20 cellular contexts compared by ENCODE assay signal in genomic region chr18:50569930-50570329, GRCh38. TPM values are rescaled to one million over a fixed set of nuclear protein-coding genes. Genes with fewer than 3 reads are reported as not detected.
"Had no signal": no experiment of that assay in that cellular context is flagged by ENCODE, and none has a peak within 500 bp of the region (broad histone marks: within the 10 kb centered on the region; RNA-seq: fewer than 3 reads in every experiment).

No MANE protein-coding gene starts in this region.

- DNase-seq: activated CD4-positive, alpha-beta T cell treated with anti-CD3 and anti-CD28 coated beads, Interleukin-2, amount 50 U/mL, for 1 hour; activated CD8-positive, alpha-beta memory T cell treated with anti-CD3 and anti-CD28 coated beads, Interleukin-2, amount 50 U/mL, for 4 hours; activated effector memory CD4-positive, alpha-beta T cell treated with Interleukin-2 at 50 U/mL for 16 hours; activated naive CD4-positive, alpha-beta T cell treated with anti-CD3 and anti-CD28 coated beads, Interleukin-2, amount 10 ng/mL, durations not matched to agents 7 days and 5 days; activated naive CD8-positive, alpha-beta T cell treated with anti-CD3 and anti-CD28 coated beads, Interleukin-2, amount 50 U/mL, for 24 hours; activated T-cell treated with anti-CD3 and anti-CD28 coated beads, Interleukin-2, amount 50 U/mL, for 48 hours; aorta; brain microvascular endothelial cell; erythroblast; foreskin melanocyte; glutamatergic neuron; left lung; midbrain; stimulated activated CD4-positive, alpha-beta T cell treated with anti-CD3 and anti-CD28 coated beads, Interleukin-12 subunit alpha, Interleukin-12 subunit beta, amount 100 ng/mL, for 4 hours; stimulated activated CD4-positive, alpha-beta T cell treated with anti-CD3 and anti-CD28 coated beads, Interleukin-1b, Interleukin-23, amount 100 ng/mL, for 48 hours; stimulated activated naive CD4-positive, alpha-beta T cell treated with Interleukin-2 at 50 U/mL for 16 hours; substantia nigra; tibial artery had no signal

- H3K4me3 Mint-ChIP-seq: activated naive CD4-positive, alpha-beta T cell treated with anti-CD3 and anti-CD28 coated beads, Interleukin-2, amount 10 ng/mL, durations not matched to agents 7 days and 5 days; activated naive CD8-positive, alpha-beta T cell treated with anti-CD3 and anti-CD28 coated beads, Interleukin-2, amount 50 U/mL, for 24 hours had no signal

- ATAC-seq: activated CD4-positive, CD25-positive, alpha-beta regulatory T cell treated with anti-CD3 and anti-CD28 coated beads, Interleukin-2, amount 50 U/mL, for 24 hours; activated naive CD8-positive, alpha-beta T cell treated with anti-CD3 and anti-CD28 coated beads, Interleukin-2, amount 50 U/mL, for 24 hours; left lung had no signal

- H3K36me3 Mint-ChIP-seq: activated naive CD4-positive, alpha-beta T cell treated with anti-CD3 and anti-CD28 coated beads, Interleukin-2, amount 10 ng/mL, durations not matched to agents 7 days and 5 days had no signal

- H3K27ac Mint-ChIP-seq: activated naive CD4-positive, alpha-beta T cell treated with anti-CD3 and anti-CD28 coated beads, Interleukin-2, amount 10 ng/mL, durations not matched to agents 7 days and 5 days; activated naive CD8-positive, alpha-beta T cell treated with anti-CD3 and anti-CD28 coated beads, Interleukin-2, amount 50 U/mL, for 24 hours had no signal

- H3K4me1 Mint-ChIP-seq: activated naive CD4-positive, alpha-beta T cell treated with anti-CD3 and anti-CD28 coated beads, Interleukin-2, amount 10 ng/mL, durations not matched to agents 7 days and 5 days; activated naive CD8-positive, alpha-beta T cell treated with anti-CD3 and anti-CD28 coated beads, Interleukin-2, amount 50 U/mL, for 24 hours had no signal

RNA-seq across cellular contexts. Expression of gene MAPK4, which starts 10.0 kb away (rescaled TPM):
- total RNA-seq: lung microvascular endothelial cell had no signal
